1 cellular context compared by ENCODE assay signal in genomic region chr17:12021604-12022003, GRCh38.
TF ChIP-seq lines count a peak whose summit lies in the region.

No MANE protein-coding gene starts in this region.

TF ChIP-seq in H1, 55 proteins besides CTCF, POLR2A, EP300 and RAD21 (continued from another document):
- TF ChIP-seq POLR2AphosphoS5 (IDR thresholded peaks at IDR 0.05; ENCODE audit: low read depth, low read length) (no peak), SUZ12 (IDR thresholded peaks at IDR 0.05; ENCODE audit: low read length) (no peak), KDM5A (IDR thresholded peaks at IDR 0.05; ENCODE audit: low read length) (no peak), CHD2 (IDR thresholded peaks at IDR 0.05; ENCODE audit: low read length) (no peak), SIX5 (IDR thresholded peaks at IDR 0.05; ENCODE audit: low read depth, low read length) (no peak), SP4 (IDR thresholded peaks at IDR 0.05; ENCODE audit: low read length) (no peak), EGR1 (IDR thresholded peaks at IDR 0.05; ENCODE audit: borderline replicate concordance, low read depth, low read length) (no peak), USF2 (IDR thresholded peaks at IDR 0.05; ENCODE audit: low read length) (no peak), ZNF274 (IDR thresholded peaks at IDR 0.05; ENCODE audit: borderline replicate concordance, extremely low read depth, low read length) (no peak), CEBPB (IDR thresholded peaks at IDR 0.05; ENCODE audit: low read depth, low read length) (no peak)
